Comparison of ENCODE assay signal across 31 cellular contexts in genomic region chr1:29306471-29307140, GRCh38.
"Had no signal": no experiment of that assay in that cellular context is flagged by ENCODE, and none has a peak within 500 bp of the region (broad histone marks: within the 10 kb centered on the region; RNA-seq: fewer than 3 reads in every experiment).

No MANE protein-coding gene starts in this region.

- DNase-seq: activated CD4-positive, alpha-beta memory T cell treated with anti-CD3 and anti-CD28 coated beads for 36 hours; activated CD4-positive, alpha-beta T cell treated with anti-CD3 and anti-CD28 coated beads, Interleukin-2, amount 10 ng/mL, durations not matched to agents 24 days and 14 days; activated CD4-positive, CD25-positive, alpha-beta regulatory T cell treated with anti-CD3 and anti-CD28 coated beads, Interleukin-2, amount 50 U/mL, for 72 hours; activated CD8-positive, alpha-beta memory T cell treated with anti-CD3 and anti-CD28 coated beads, Interleukin-2, amount 50 U/mL, for 4 hours; activated T-cell treated with anti-CD3 and anti-CD28 coated beads, Interleukin-2, amount 50 U/mL, for 1 hour; central memory CD4-positive, alpha-beta T cell; colonic mucosa; effector memory CD4-positive, alpha-beta T cell; islet precursor cell; left cardiac atrium; midbrain; naive thymus-derived CD4-positive, alpha-beta T cell; retina; sigmoid colon; small intestine; stimulated activated CD4-positive, alpha-beta T cell treated with anti-CD3 and anti-CD28 coated beads, Interleukin-4, amount 100 ng/mL, for 24 hours; T-helper 17 cell; T1000; upper lobe of right lung; WERI-Rb-1 had no signal

- H3K79me2 ChIP-seq: hepatocyte had no signal

- H3K9me3 ChIP-seq: breast epithelium, colonic mucosa, neutrophil, ovary, sigmoid colon, thoracic aorta, upper lobe of right lung had no signal

- H3K4me3 ChIP-seq: breast epithelium, colonic mucosa, hepatocyte, ovary, sigmoid colon, thoracic aorta, upper lobe of right lung had no signal

- H3K4me2 ChIP-seq: hepatocyte had no signal

- H3K27ac ChIP-seq: breast epithelium, colonic mucosa, hepatocyte, neutrophil, ovary, sigmoid colon, thoracic aorta, upper lobe of right lung, WERI-Rb-1 had no signal

- H3K4me3 Mint-ChIP-seq: activated CD4-positive, alpha-beta memory T cell treated with anti-CD3 and anti-CD28 coated beads for 36 hours; activated CD4-positive, alpha-beta T cell treated with anti-CD3 and anti-CD28 coated beads, Interleukin-2, amount 10 ng/mL, durations not matched to agents 24 days and 14 days; activated T-helper 17 cell treated with anti-CD3 and anti-CD28 coated beads, Interleukin-2, amount 50 U/mL, for 72 hours; naive thymus-derived CD4-positive, alpha-beta T cell; stimulated activated effector memory CD8-positive, alpha-beta T cell treated with anti-CD3 and anti-CD28 coated beads, Interleukin-12 subunit alpha, Interleukin-12 subunit beta, amount 100 ng/mL, for 72 hours; stimulated activated naive CD8-positive, alpha-beta T cell treated with anti-CD3 and anti-CD28 coated beads, Interleukin-15, Interleukin-2, amounts not matched to agents 100 ng/mL and 50 ng/mL, for 24 hours; T-helper 17 cell had no signal

- H3K36me3 ChIP-seq: breast epithelium, colonic mucosa, neutrophil, ovary had no signal

- H3K27me3 ChIP-seq: breast epithelium, colonic mucosa, hepatocyte, neutrophil, ovary, sigmoid colon, upper lobe of right lung had no signal

- H3K27me3 Mint-ChIP-seq: activated CD4-positive, alpha-beta T cell treated with anti-CD3 and anti-CD28 coated beads, Interleukin-2, amount 10 ng/mL, durations not matched to agents 24 days and 14 days; progenitor cell of endocrine pancreas; stimulated activated naive CD8-positive, alpha-beta T cell treated with anti-CD3 and anti-CD28 coated beads, Interleukin-15, Interleukin-2, amounts not matched to agents 100 ng/mL and 50 ng/mL, for 24 hours had no signal

- FAIRE-seq: frontal cortex, small intestine had no signal

- H3K27ac Mint-ChIP-seq: activated CD4-positive, alpha-beta memory T cell treated with anti-CD3 and anti-CD28 coated beads for 36 hours; activated CD4-positive, alpha-beta T cell treated with anti-CD3 and anti-CD28 coated beads, Interleukin-2, amount 10 ng/mL, durations not matched to agents 24 days and 14 days; activated naive CD4-positive, alpha-beta T cell treated with anti-CD3 and anti-CD28 coated beads, Interleukin-2, amount 50 U/mL, for 72 hours; activated T-helper 17 cell treated with anti-CD3 and anti-CD28 coated beads, Interleukin-2, amount 50 U/mL, for 72 hours; naive thymus-derived CD4-positive, alpha-beta T cell; progenitor cell of endocrine pancreas; stimulated activated effector memory CD8-positive, alpha-beta T cell treated with anti-CD3 and anti-CD28 coated beads, Interleukin-12 subunit alpha, Interleukin-12 subunit beta, amount 100 ng/mL, for 72 hours; stimulated activated naive CD8-positive, alpha-beta T cell treated with anti-CD3 and anti-CD28 coated beads, Interleukin-15, Interleukin-2, amounts not matched to agents 100 ng/mL and 50 ng/mL, for 24 hours; T-helper 17 cell had no signal

- H3K36me3 Mint-ChIP-seq: activated CD4-positive, alpha-beta memory T cell treated with anti-CD3 and anti-CD28 coated beads for 36 hours; activated naive CD4-positive, alpha-beta T cell treated with anti-CD3 and anti-CD28 coated beads, Interleukin-2, amount 50 U/mL, for 72 hours; naive thymus-derived CD4-positive, alpha-beta T cell; stimulated activated effector memory CD8-positive, alpha-beta T cell treated with anti-CD3 and anti-CD28 coated beads, Interleukin-12 subunit alpha, Interleukin-12 subunit beta, amount 100 ng/mL, for 72 hours had no signal

- H3K4me1 ChIP-seq: breast epithelium, colonic mucosa, sigmoid colon, upper lobe of right lung had no signal

- H3K9me3 Mint-ChIP-seq: activated CD4-positive, alpha-beta memory T cell treated with anti-CD3 and anti-CD28 coated beads for 36 hours; activated CD4-positive, alpha-beta T cell treated with anti-CD3 and anti-CD28 coated beads, Interleukin-2, amount 10 ng/mL, durations not matched to agents 24 days and 14 days; activated naive CD4-positive, alpha-beta T cell treated with anti-CD3 and anti-CD28 coated beads, Interleukin-2, amount 50 U/mL, for 72 hours; stimulated activated effector memory CD8-positive, alpha-beta T cell treated with anti-CD3 and anti-CD28 coated beads, Interleukin-12 subunit alpha, Interleukin-12 subunit beta, amount 100 ng/mL, for 72 hours had no signal

- ATAC-seq: activated naive CD4-positive, alpha-beta T cell treated with anti-CD3 and anti-CD28 coated beads, Interleukin-2, amount 50 U/mL, for 72 hours; activated T-helper 17 cell treated with anti-CD3 and anti-CD28 coated beads, Interleukin-2, amount 50 U/mL, for 72 hours; left cardiac atrium; naive thymus-derived CD4-positive, alpha-beta T cell; stimulated activated effector memory CD8-positive, alpha-beta T cell treated with anti-CD3 and anti-CD28 coated beads, Interleukin-12 subunit alpha, Interleukin-12 subunit beta, amount 100 ng/mL, for 72 hours; T-helper 17 cell had no signal

- H3K4me1 Mint-ChIP-seq: activated CD4-positive, alpha-beta T cell treated with anti-CD3 and anti-CD28 coated beads, Interleukin-2, amount 10 ng/mL, durations not matched to agents 24 days and 14 days; activated T-helper 17 cell treated with anti-CD3 and anti-CD28 coated beads, Interleukin-2, amount 50 U/mL, for 72 hours; stimulated activated effector memory CD8-positive, alpha-beta T cell treated with anti-CD3 and anti-CD28 coated beads, Interleukin-12 subunit alpha, Interleukin-12 subunit beta, amount 100 ng/mL, for 72 hours had no signal

- H2AFZ ChIP-seq: hepatocyte had no signal
